In genomic region chr14:103998027-103998426, GRCh38 we compare ENCODE assay signal across 10 cellular contexts. TPM values are rescaled to one million over a fixed set of nuclear protein-coding genes. Genes with fewer than 3 reads are reported as not detected.
"Had no signal": no experiment of that assay in that cellular context is flagged by ENCODE, and none has a peak within 500 bp of the region (broad histone marks: within the 10 kb centered on the region; RNA-seq: fewer than 3 reads in every experiment).

No MANE protein-coding gene starts in this region.

- H2AFZ ChIP-seq: GM23248 had no signal

- H3K4me1 ChIP-seq: HAP-1 had no signal

- H3K9me3 ChIP-seq: HAP-1 had no signal

- ATAC-seq: HCT116, K562 had no signal

- DNase-seq: GM23248, GOT3, H7, HFFc6, IMR-90 had no signal

- H3K27ac ChIP-seq: GM23248 had no signal

- H3K4me3 ChIP-seq: GM23248, HAP-1, K562 had no signal

- H3K36me3 ChIP-seq: HAP-1 had no signal

RNA-seq across cellular contexts. Expression of gene RD3L, which starts 55.7 kb away (rescaled TPM):
- total RNA-seq: GM23248, H4, H7, HFFc6, HT-29, IMR-90 had no signal
